2 cellular contexts compared by ENCODE assay signal in the genomic region with DNA sequence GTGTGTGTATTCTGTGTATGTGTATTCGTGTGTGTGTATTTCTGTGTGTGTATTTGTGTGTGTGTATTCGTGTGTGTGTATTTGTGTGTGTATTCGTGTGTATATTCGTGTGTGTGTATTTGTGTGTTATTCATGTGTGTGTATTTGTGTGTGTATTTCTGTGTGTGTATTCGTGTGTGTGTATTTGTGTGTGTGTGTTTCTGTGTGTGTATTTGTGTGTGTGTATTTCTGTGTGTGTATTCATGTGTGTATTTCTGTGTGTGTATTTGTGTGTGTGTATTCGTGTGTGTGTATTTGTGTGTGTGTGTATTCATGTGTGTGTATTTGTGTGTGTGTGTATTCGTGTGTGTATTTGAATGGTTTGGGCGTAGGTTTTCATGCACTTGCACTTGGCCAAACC.
TF ChIP-seq lines count a peak whose summit lies in the region.

No MANE protein-coding gene starts in this region.

TF ChIP-seq in IMR-90, 13 proteins besides CTCF, POLR2A, EP300 and RAD21:
- no peak for TF ChIP-seq MXI1 (IDR thresholded peaks at IDR 0.05; ENCODE audit: borderline replicate concordance, low read depth, low read length)
- no peak for TF ChIP-seq RFX5 (IDR thresholded peaks at IDR 0.05; ENCODE audit: low read depth, low read length)
- no peak for TF ChIP-seq MAFK (IDR thresholded peaks at IDR 0.05; ENCODE audit: low read depth, low read length)
- no peak for TF ChIP-seq CHD1 (IDR thresholded peaks at IDR 0.05; ENCODE audit: low read depth, low read length)
- TF ChIP-seq, protein P1, sequence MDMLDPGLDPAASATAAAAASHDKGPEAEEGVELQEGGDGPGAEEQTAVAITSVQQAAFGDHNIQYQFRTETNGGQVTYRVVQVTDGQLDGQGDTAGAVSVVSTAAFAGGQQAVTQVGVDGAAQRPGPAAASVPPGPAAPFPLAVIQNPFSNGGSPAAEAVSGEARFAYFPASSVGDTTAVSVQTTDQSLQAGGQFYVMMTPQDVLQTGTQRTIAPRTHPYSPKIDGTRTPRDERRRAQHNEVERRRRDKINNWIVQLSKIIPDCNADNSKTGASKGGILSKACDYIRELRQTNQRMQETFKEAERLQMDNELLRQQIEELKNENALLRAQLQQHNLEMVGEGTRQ (IDR thresholded peaks at IDR 0.05; ENCODE audit: low read depth, low read length): no peak
- no peak for TF ChIP-seq MAZ (IDR thresholded peaks at IDR 0.05; ENCODE audit: borderline replicate concordance, low read depth, low read length)
- TF ChIP-seq CEBPB (IDR thresholded peaks at IDR 0.05; ENCODE audit: low read depth, low read length): no peak
- TF ChIP-seq, protein P2, sequence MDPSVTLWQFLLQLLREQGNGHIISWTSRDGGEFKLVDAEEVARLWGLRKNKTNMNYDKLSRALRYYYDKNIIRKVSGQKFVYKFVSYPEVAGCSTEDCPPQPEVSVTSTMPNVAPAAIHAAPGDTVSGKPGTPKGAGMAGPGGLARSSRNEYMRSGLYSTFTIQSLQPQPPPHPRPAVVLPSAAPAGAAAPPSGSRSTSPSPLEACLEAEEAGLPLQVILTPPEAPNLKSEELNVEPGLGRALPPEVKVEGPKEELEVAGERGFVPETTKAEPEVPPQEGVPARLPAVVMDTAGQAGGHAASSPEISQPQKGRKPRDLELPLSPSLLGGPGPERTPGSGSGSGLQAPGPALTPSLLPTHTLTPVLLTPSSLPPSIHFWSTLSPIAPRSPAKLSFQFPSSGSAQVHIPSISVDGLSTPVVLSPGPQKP (IDR thresholded peaks at IDR 0.05; ENCODE audit: borderline replicate concordance, low read depth, low read length): no peak
- no peak for TF ChIP-seq FOS (IDR thresholded peaks at IDR 0.05; ENCODE audit: low read depth, low read length)
- no peak for TF ChIP-seq SMC3 (IDR thresholded peaks at IDR 0.05; ENCODE audit: low read depth, low read length)
- TF ChIP-seq BHLHE40 (IDR thresholded peaks at IDR 0.05; ENCODE audit: low read depth, low read length): no peak
- TF ChIP-seq NFE2L2 (IDR thresholded peaks at IDR 0.05; ENCODE audit: low read depth, low read length): no peak
- no peak for TF ChIP-seq RCOR1 (IDR thresholded peaks at IDR 0.05; ENCODE audit: insufficient replicate concordance, low read length)

TF ChIP-seq in K562, 482 proteins besides CTCF, POLR2A, EP300 and RAD21 (continued from another document):
- TF ChIP-seq ZNF282 (CRISPR knock-in tag; IDR thresholded peaks at IDR 0.05) (no peak), CHCHD3 (CRISPR knock-in tag; IDR thresholded peaks at IDR 0.05) (no peak), TAF15 (IDR thresholded peaks at IDR 0.05; ENCODE audit: low read depth, low read length) (no peak), JUNB (CRISPR knock-in tag; conservative IDR thresholded peaks at IDR 0.05) (no peak), SAFB (IDR thresholded peaks at IDR 0.05; ENCODE audit: borderline replicate concordance, low read depth, low read length) (no peak), ARID2 (IDR thresholded peaks at IDR 0.05) (no peak), U2AF1 (optimal IDR thresholded peaks at IDR 0.05; ENCODE audit: low read depth, low read length) (no peak), L3MBTL2 (IDR thresholded peaks at IDR 0.05) (no peak), BCL6 (CRISPR knock-in tag; IDR thresholded peaks at IDR 0.05) (no peak), ZKSCAN3 (CRISPR knock-in tag; IDR thresholded peaks at IDR 0.05) (no peak), NELFE (IDR thresholded peaks at IDR 0.05; ENCODE audit: insufficient read depth, insufficient read length) (no peak), NCOR1 (IDR thresholded peaks at IDR 0.05) (no peak)
- TF ChIP-seq, protein P3, sequence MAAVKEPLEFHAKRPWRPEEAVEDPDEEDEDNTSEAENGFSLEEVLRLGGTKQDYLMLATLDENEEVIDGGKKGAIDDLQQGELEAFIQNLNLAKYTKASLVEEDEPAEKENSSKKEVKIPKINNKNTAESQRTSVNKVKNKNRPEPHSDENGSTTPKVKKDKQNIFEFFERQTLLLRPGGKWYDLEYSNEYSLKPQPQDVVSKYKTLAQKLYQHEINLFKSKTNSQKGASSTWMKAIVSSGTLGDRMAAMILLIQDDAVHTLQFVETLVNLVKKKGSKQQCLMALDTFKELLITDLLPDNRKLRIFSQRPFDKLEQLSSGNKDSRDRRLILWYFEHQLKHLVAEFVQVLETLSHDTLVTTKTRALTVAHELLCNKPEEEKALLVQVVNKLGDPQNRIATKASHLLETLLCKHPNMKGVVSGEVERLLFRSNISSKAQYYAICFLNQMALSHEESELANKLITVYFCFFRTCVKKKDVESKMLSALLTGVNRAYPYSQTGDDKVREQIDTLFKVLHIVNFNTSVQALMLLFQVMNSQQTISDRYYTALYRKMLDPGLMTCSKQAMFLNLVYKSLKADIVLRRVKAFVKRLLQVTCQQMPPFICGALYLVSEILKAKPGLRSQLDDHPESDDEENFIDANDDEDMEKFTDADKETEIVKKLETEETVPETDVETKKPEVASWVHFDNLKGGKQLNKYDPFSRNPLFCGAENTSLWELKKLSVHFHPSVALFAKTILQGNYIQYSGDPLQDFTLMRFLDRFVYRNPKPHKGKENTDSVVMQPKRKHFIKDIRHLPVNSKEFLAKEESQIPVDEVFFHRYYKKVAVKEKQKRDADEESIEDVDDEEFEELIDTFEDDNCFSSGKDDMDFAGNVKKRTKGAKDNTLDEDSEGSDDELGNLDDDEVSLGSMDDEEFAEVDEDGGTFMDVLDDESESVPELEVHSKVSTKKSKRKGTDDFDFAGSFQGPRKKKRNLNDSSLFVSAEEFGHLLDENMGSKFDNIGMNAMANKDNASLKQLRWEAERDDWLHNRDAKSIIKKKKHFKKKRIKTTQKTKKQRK (IDR thresholded peaks at IDR 0.05; ENCODE audit: borderline replicate concordance, low read depth, low read length): no peak
TF ChIP-seq in K562: peak in this region for 0.
